23 cellular contexts compared by ENCODE assay signal in genomic region chr20:57426831-57427230, GRCh38. TPM values are rescaled to one million over a fixed set of nuclear protein-coding genes. Genes with fewer than 3 reads are reported as not detected.
DNase-seq lines count a peak whose midpoint lies in the region; ATAC-seq and TF ChIP-seq lines count a peak whose summit lies in the region.
"Had no signal": no experiment of that assay in that cellular context is flagged by ENCODE, and none has a peak within 500 bp of the region (broad histone marks: within the 10 kb centered on the region; RNA-seq: fewer than 3 reads in every experiment).

No MANE protein-coding gene starts in this region.

- H3F3A ChIP-seq in DOHH2 (ENCODE audit: control insufficient read depth, insufficient read depth): peaks cover 13% of the 10 kb centered on the region

- H3K9me3 ChIP-seq in right atrium auricular region (no peaks in the 10 kb centered on the region), DOHH2 (ENCODE audit: control insufficient read depth, insufficient read depth, low read length) (no peaks in the 10 kb centered on the region), RWPE2 (ENCODE audit: severe bottlenecking) (no peaks in the 10 kb centered on the region), neuronal stem cell (replicated peaks in 1 of 2; ENCODE audit: control insufficient read depth in 2 of 2, insufficient read depth in 1 of 2, low read depth in 1 of 2, low read length in 2 of 2) (peaks cover 0 to 2% of the 10 kb centered on the region in 2 donors), SJCRH30 (replicated peaks) (no peaks in the 10 kb centered on the region)
- H3K9me3 ChIP-seq: MG63 had no signal

- peak overlapping the region; percentile 87 for H2BK15ac ChIP-seq in neuronal stem cell (ENCODE audit: low read length)

- H2AFZ ChIP-seq in neuronal stem cell (ENCODE audit: low read length): no peak overlapping the region
- H2AFZ ChIP-seq: GM23248 had no signal

- no peak overlapping the region for H4K8ac ChIP-seq in neuronal stem cell (ENCODE audit: low read depth, low read length)

- H3K79me1 ChIP-seq in neuronal stem cell (ENCODE audit: low read depth, low read length): no peaks in the 10 kb centered on the region

- peak overlapping the region; percentile 87 for H2AK5ac ChIP-seq in neuronal stem cell (ENCODE audit: low read depth, low read length)

- ATAC-seq in Right ventricle myocardium inferior: no peak
- no peak for ATAC-seq in RWPE2 (ENCODE audit: low read depth)
- ATAC-seq in GM21825 (IDR thresholded peaks at IDR 0.05; ENCODE audit: unreplicated experiment): no peak
- no peak for ATAC-seq in GM21737 (IDR thresholded peaks at IDR 0.05; ENCODE audit: unreplicated experiment)
- ATAC-seq: GM12878, SK-N-SH treated with all-trans-retinoic acid at 6 μM for 48 hours had no signal

- TF ChIP-seq CTCF in right atrium auricular region (IDR thresholded peaks at IDR 0.05): no peak
- TF ChIP-seq CTCF in DOHH2 (IDR thresholded peaks at IDR 0.05; ENCODE audit: low read depth, low read length, poor library complexity, severe bottlenecking): no peak
- no peak for TF ChIP-seq CTCF in RWPE2 (IDR thresholded peaks at IDR 0.05; ENCODE audit: poor library complexity, severe bottlenecking)

- no peak overlapping the region for H3K23ac ChIP-seq in neuronal stem cell (ENCODE audit: low read depth, low read length, poor library complexity)

- no peak overlapping the region for H3K14ac ChIP-seq in neuronal stem cell (ENCODE audit: low read length)

- H3K36me3 ChIP-seq in right atrium auricular region (no peaks in the 10 kb centered on the region), DOHH2 (ENCODE audit: control insufficient read depth, low read length) (no peaks in the 10 kb centered on the region), RWPE2 (ENCODE audit: low read depth) (no peaks in the 10 kb centered on the region), neuronal stem cell (replicated peaks in 1 of 2; ENCODE audit: control insufficient read depth in 2 of 2, insufficient read depth in 2 of 2, low read length in 2 of 2) (no peaks in the 10 kb centered on the region), SJCRH30 (no peaks in the 10 kb centered on the region)
- H3K36me3 ChIP-seq: MG63 had no signal

- H3K4me2 ChIP-seq in DOHH2 (ENCODE audit: low read length): peak overlapping the region; percentile 83
- H3K4me2 ChIP-seq in neuronal stem cell (ENCODE audit: insufficient read depth, low read length, poor library complexity, severe bottlenecking): no peak overlapping the region

- H2BK120ac ChIP-seq in neuronal stem cell (ENCODE audit: low read depth, low read length): no peak overlapping the region

- H2BK12ac ChIP-seq in neuronal stem cell (ENCODE audit: low read length): no peak overlapping the region

- H3K27me3 ChIP-seq in right atrium auricular region: no peaks in the 10 kb centered on the region
- H3K27me3 ChIP-seq in DOHH2 (ENCODE audit: control insufficient read depth, low read length): no peaks in the 10 kb centered on the region
- H3K27me3 ChIP-seq in RWPE2 (ENCODE audit: insufficient read depth, poor library complexity, severe bottlenecking): no peaks in the 10 kb centered on the region
- peaks cover 0 to 26% (median 0%) of the 10 kb centered on the region in 3 experiments for H3K27me3 ChIP-seq in neuronal stem cell (ENCODE audit: control insufficient read depth in 3 of 3, insufficient read depth in 3 of 3, low read depth in 1 of 3, low read length in 3 of 3)
- H3K27me3 ChIP-seq in SJCRH30: peaks cover 6% of the 10 kb centered on the region
- H3K27me3 ChIP-seq: MG63 had no signal

- H3K79me2 ChIP-seq in DOHH2 (ENCODE audit: control insufficient read depth, low read length): no peaks in the 10 kb centered on the region

- intact Hi-C loops in Right ventricle myocardium inferior (cut with DNase I): no loop called here

- no peak overlapping the region for H3K4ac ChIP-seq in neuronal stem cell (ENCODE audit: low read length)

- H3K4me3 ChIP-seq in right atrium auricular region (no peak overlapping the region), DOHH2 (ENCODE audit: low read length) (peak overlapping the region; percentile 67; the same call in 1 of the 2 replicates), RWPE2 (ENCODE audit: severe bottlenecking) (no peak overlapping the region), neuronal stem cell (ENCODE audit: low read length in 2 of 2) (no peak overlapping the region), SJCRH30 (no peak overlapping the region)
- H3K4me3 ChIP-seq: GM12878, GM23248, MG63 had no signal

- DNase-seq in Right ventricle myocardium inferior (ENCODE audit: missing footprints) (peak; percentile 49), right atrium auricular region (ENCODE audit: low spot score) (no peak), RWPE2 (ENCODE audit: low spot score) (peak; percentile 73), neuronal stem cell (ENCODE audit: low spot score) (no peak), SJCRH30 (no peak)
- DNase-seq: 8988T; ACHN; CD4-positive, alpha-beta T cell; GM23248; H9; KBM-7; MG63; NCI-H1105 treated with DMSO at 0.1 percent for 48 hours; NCI-H1930; NCI-H446 treated with DMSO at 0.1 percent for 48 hours; NCI-H82; NK-92 treated with Interleukin-12 subunit alpha and Interleukin-12 subunit beta, amount 100 ng/mL, for 24 hours had no signal

- no CpG with 5 or more reads among the region's 7 CpGs for WGBS in neuronal stem cell (ENCODE audit: extremely low coverage in 2 of 2, insufficient read length in 2 of 2, insufficient replicate concordance in 1 of 2), 2 donors

- H3K9ac ChIP-seq in neuronal stem cell (ENCODE audit: low read depth, low read length, poor library complexity): no peak overlapping the region
- H3K9ac ChIP-seq: GM23248 had no signal

- no peaks in the 10 kb centered on the region for H4K20me1 ChIP-seq in DOHH2 (ENCODE audit: control insufficient read depth, insufficient read depth, low read depth, low read length)

- H3K4me1 ChIP-seq in right atrium auricular region (peaks cover 0 to 9% of the 10 kb centered on the region in 2 donors), DOHH2 (ENCODE audit: control insufficient read depth, low read length) (peaks cover 87% of the 10 kb centered on the region), RWPE2 (ENCODE audit: insufficient read depth, poor library complexity, severe bottlenecking) (no peaks in the 10 kb centered on the region), neuronal stem cell (ENCODE audit: control insufficient read depth in 2 of 2, insufficient read depth in 1 of 2, low read depth in 1 of 2, low read length in 2 of 2) (peaks cover 5 to 9% of the 10 kb centered on the region in 2 donors), SJCRH30 (peaks cover 14% of the 10 kb centered on the region)

- H3K27ac ChIP-seq in right atrium auricular region (no peak overlapping the region), DOHH2 (ENCODE audit: low read depth, low read length) (peak overlapping the region; percentile 84), RWPE2 (ENCODE audit: poor library complexity, severe bottlenecking) (no peak overlapping the region), neuronal stem cell (replicated peaks; ENCODE audit: low read length) (no peak overlapping the region), SJCRH30 (no peak overlapping the region)
- H3K27ac ChIP-seq: GM23248, RWPE1 had no signal

- H3K18ac ChIP-seq in neuronal stem cell (ENCODE audit: low read length): no peak overlapping the region

- no peaks in the 10 kb centered on the region for H3K9me2 ChIP-seq in DOHH2 (replicated peaks; ENCODE audit: control insufficient read depth, low read length)

- H4K91ac ChIP-seq in neuronal stem cell (ENCODE audit: low read depth, low read length, poor library complexity): no peak overlapping the region

- no peak overlapping the region for H2BK5ac ChIP-seq in neuronal stem cell (ENCODE audit: low read length)

RNA-seq across cellular contexts. Expression of gene RBM38, which starts 35.6 kb away (rescaled TPM):
- 89.6 TPM for total RNA-seq in Right ventricle myocardium inferior
- total RNA-seq in right atrium auricular region: 100 to 1,000 TPM; 127 to 151 TPM
- polyA plus RNA-seq in neuronal stem cell (2013, experiment 1 of 2): 38.4 TPM
- polyA plus RNA-seq in neuronal stem cell (2013, experiment 2 of 2): 40.3 TPM
- total RNA-seq in SJCRH30 (2014; rRNA removed; shearing (Covaris generic)): 181 and 190 TPM in 2 replicates

Comparison
In these comparisons a context has a peak if more than half of its experiments do, and no peak if none do; other contexts are left out.
1. DNase-seq: peak in Right ventricle myocardium inferior (single experiment) and RWPE2 (single experiment); none in right atrium auricular region (single experiment), neuronal stem cell (single experiment) and SJCRH30 (0 of 2).